Comparison of ENCODE assay signal across 13 cellular contexts in the genomic region with DNA sequence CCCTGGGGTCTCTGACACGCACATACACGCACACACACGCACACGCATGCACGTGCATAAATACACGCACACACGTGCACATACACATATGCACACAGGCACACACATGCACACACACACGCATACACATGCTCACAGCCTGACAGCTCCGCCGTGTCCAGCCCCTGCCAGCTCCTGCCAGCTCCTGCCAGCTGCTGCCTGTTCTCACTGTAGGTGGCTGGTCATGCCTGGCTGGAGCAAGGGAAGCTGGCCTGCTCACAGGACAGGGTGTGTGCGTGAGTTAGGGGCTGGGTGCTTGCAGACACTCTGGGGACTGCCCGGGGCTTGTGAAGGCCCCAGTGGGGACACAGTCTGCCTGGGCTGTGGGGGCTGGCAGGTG. TPM values are rescaled to one million over a fixed set of nuclear protein-coding genes. Genes with fewer than 3 reads are reported as not detected.
DNase-seq lines count a peak whose midpoint lies in the region; ATAC-seq and TF ChIP-seq lines count a peak whose summit lies in the region.
"Had no signal": no experiment of that assay in that cellular context is flagged by ENCODE, and none has a peak within 500 bp of the region (broad histone marks: within the 10 kb centered on the region; RNA-seq: fewer than 3 reads in every experiment).

No MANE protein-coding gene starts in this region.

- H3K9me3 ChIP-seq in SK-N-MC (ENCODE audit: low read depth, low read length) (no peaks in the 10 kb centered on the region), neuronal stem cell (replicated peaks in 1 of 2; ENCODE audit: control insufficient read depth in 2 of 2, insufficient read depth in 1 of 2, low read depth in 1 of 2, low read length in 2 of 2) (no peaks in the 10 kb centered on the region), uterus (no peaks in the 10 kb centered on the region)
- H3K9me3 ChIP-seq: neutrophil had no signal

- H3K36me3 ChIP-seq in KMS-11 (ENCODE audit: insufficient read depth), result no peaks in the 10 kb centered on the region
- H3K36me3 ChIP-seq in SK-N-MC (ENCODE audit: insufficient read depth, low read length), result no peaks in the 10 kb centered on the region
- H3K36me3 ChIP-seq in neuronal stem cell (replicated peaks in 1 of 2; ENCODE audit: control insufficient read depth in 2 of 2, insufficient read depth in 2 of 2, low read length in 2 of 2), result no peaks in the 10 kb centered on the region
- no peaks in the 10 kb centered on the region for H3K36me3 ChIP-seq in uterus
- H3K36me3 ChIP-seq: neutrophil had no signal

- H3K14ac ChIP-seq in neuronal stem cell (ENCODE audit: low read length), result peak overlapping the region; percentile 21

- TF ChIP-seq CTCF in KMS-11 (conservative IDR thresholded peaks at IDR 0.05; ENCODE audit: low read depth, low read length) (no peak), uterus (IDR thresholded peaks at IDR 0.05) (no peak)

- POLR2A ChIA-PET in activated CD8-positive, alpha-beta T cell treated with anti-CD3 and anti-CD28 coated beads, Interleukin-2, amount 10 ng/mL, durations not matched to agents 7 days and 5 days (lab: Charles Lee), result no interaction called here

- ATAC-seq in activated CD8-positive, alpha-beta T cell treated with anti-CD3 and anti-CD28 coated beads, Interleukin-2, amount 10 ng/mL, durations not matched to agents 7 days and 5 days, result no peak
- no peak for ATAC-seq in HG03025 (IDR thresholded peaks at IDR 0.05; ENCODE audit: low FRiP score, unreplicated experiment)
- ATAC-seq in GM19324 (IDR thresholded peaks at IDR 0.05; ENCODE audit: low FRiP score, unreplicated experiment), result no peak

- peak overlapping the region; percentile 48 for H3K18ac ChIP-seq in neuronal stem cell (ENCODE audit: low read length)

- no peak overlapping the region for H2BK15ac ChIP-seq in neuronal stem cell (ENCODE audit: low read length)

- H3K4me1 Mint-ChIP-seq in activated CD8-positive, alpha-beta T cell treated with anti-CD3 and anti-CD28 coated beads, Interleukin-2, amount 10 ng/mL, durations not matched to agents 7 days and 5 days (ENCODE audit: low read depth), result no peaks in the 10 kb centered on the region

- H2BK12ac ChIP-seq in neuronal stem cell (ENCODE audit: low read length), result no peak overlapping the region

- H4K8ac ChIP-seq in neuronal stem cell (ENCODE audit: low read depth, low read length), result no peak overlapping the region

- no peaks in the 10 kb centered on the region for H3K36me3 Mint-ChIP-seq in activated CD8-positive, alpha-beta T cell treated with anti-CD3 and anti-CD28 coated beads, Interleukin-2, amount 10 ng/mL, durations not matched to agents 7 days and 5 days (ENCODE audit: low read depth)

- DNase-seq in COLO668 (lab: John Stamatoyannopoulos, UW; ENCODE audit: unreplicated experiment) (peak; percentile 63), SK-N-MC (ENCODE audit: low read depth, low spot score) (no peak), neuronal stem cell (ENCODE audit: low spot score) (no peak), uterus (no peak)
- DNase-seq in activated CD8-positive, alpha-beta T cell treated with anti-CD3 and anti-CD28 coated beads, Interleukin-2, amount 10 ng/mL, durations not matched to agents 7 days and 5 days, result no peak
- DNase-seq: amniotic stem cell had no signal

- peak overlapping the region; percentile 53 for H2BK5ac ChIP-seq in neuronal stem cell (ENCODE audit: low read length)

- H3K27ac Mint-ChIP-seq in activated CD8-positive, alpha-beta T cell treated with anti-CD3 and anti-CD28 coated beads, Interleukin-2, amount 10 ng/mL, durations not matched to agents 7 days and 5 days, result no peak overlapping the region

- H3K27me3 Mint-ChIP-seq in activated CD8-positive, alpha-beta T cell treated with anti-CD3 and anti-CD28 coated beads, Interleukin-2, amount 10 ng/mL, durations not matched to agents 7 days and 5 days (ENCODE audit: low read depth), result no peaks in the 10 kb centered on the region

- H4K91ac ChIP-seq in neuronal stem cell (ENCODE audit: low read depth, low read length, poor library complexity), result no peak overlapping the region

- H4K20me1 ChIP-seq in KMS-11 (ENCODE audit: insufficient read depth), result no peaks in the 10 kb centered on the region

- H3K9ac ChIP-seq in KMS-11 (no peak overlapping the region), SK-N-MC (ENCODE audit: insufficient read length) (no peak overlapping the region), neuronal stem cell (ENCODE audit: low read depth, low read length, poor library complexity) (peak overlapping the region; percentile 72)

- H2AK5ac ChIP-seq in neuronal stem cell (ENCODE audit: low read depth, low read length), result no peak overlapping the region

- no peak overlapping the region for H2AFZ ChIP-seq in KMS-11 (ENCODE audit: low read depth)
- no peak overlapping the region for H2AFZ ChIP-seq in neuronal stem cell (ENCODE audit: low read length)

- peak overlapping the region; percentile 97 for H3K23ac ChIP-seq in neuronal stem cell (ENCODE audit: low read depth, low read length, poor library complexity)

- H3K4me3 ChIP-seq in KMS-11 (IDR thresholded peaks at IDR 0.05; ENCODE audit: insufficient read depth, low read depth, low read length), result no peak overlapping the region
- H3K4me3 ChIP-seq in SK-N-MC, result peak overlapping the region; percentile 60
- peak overlapping the region in 1 of 2 donors; percentile 0 for H3K4me3 ChIP-seq in neuronal stem cell (ENCODE audit: low read length in 2 of 2)
- H3K4me3 ChIP-seq in uterus, result no peak overlapping the region
- H3K4me3 ChIP-seq: skin epidermis had no signal

- H3K4me2 ChIP-seq in KMS-11 (peak overlapping the region; percentile 5; the same call in 1 of the 2 replicates), neuronal stem cell (ENCODE audit: insufficient read depth, low read length, poor library complexity, severe bottlenecking) (no peak overlapping the region)

- peaks cover 60% of the 10 kb centered on the region for H3K27me3 ChIP-seq in KMS-11 (ENCODE audit: insufficient read depth, low read depth)
- H3K27me3 ChIP-seq in neuronal stem cell (ENCODE audit: control insufficient read depth in 3 of 3, insufficient read depth in 3 of 3, low read depth in 1 of 3, low read length in 3 of 3), result peaks cover 0 to 45% (median 0%) of the 10 kb centered on the region in 3 experiments
- no peaks in the 10 kb centered on the region for H3K27me3 ChIP-seq in uterus
- H3K27me3 ChIP-seq: neutrophil had no signal

- H3K4ac ChIP-seq in neuronal stem cell (ENCODE audit: low read length), result peak overlapping the region; percentile 23

- H3K79me2 ChIP-seq in KMS-11 (ENCODE audit: insufficient read depth, low read depth), result no peaks in the 10 kb centered on the region

- CTCF ChIA-PET in activated CD8-positive, alpha-beta T cell treated with anti-CD3 and anti-CD28 coated beads, Interleukin-2, amount 10 ng/mL, durations not matched to agents 7 days and 5 days (lab: Charles Lee), result no interaction called here

- no peak overlapping the region for H2BK120ac ChIP-seq in neuronal stem cell (ENCODE audit: low read depth, low read length)

- H3K27ac ChIP-seq in KMS-11 (no peak overlapping the region), SK-N-MC (peak overlapping the region; percentile 63), neuronal stem cell (replicated peaks; ENCODE audit: low read length) (no peak overlapping the region), uterus (no peak overlapping the region)
- H3K27ac ChIP-seq: neutrophil had no signal

- H3K9me3 Mint-ChIP-seq in activated CD8-positive, alpha-beta T cell treated with anti-CD3 and anti-CD28 coated beads, Interleukin-2, amount 10 ng/mL, durations not matched to agents 7 days and 5 days (ENCODE audit: insufficient read depth), result no peaks in the 10 kb centered on the region

- WGBS in neuronal stem cell (ENCODE audit: extremely low coverage in 2 of 2, insufficient read length in 2 of 2, insufficient replicate concordance in 1 of 2), 2 donors, result no CpG with 5 or more reads among the region's 12 CpGs

- no peak overlapping the region for H3K4me3 Mint-ChIP-seq in activated CD8-positive, alpha-beta T cell treated with anti-CD3 and anti-CD28 coated beads, Interleukin-2, amount 10 ng/mL, durations not matched to agents 7 days and 5 days

- intact Hi-C loops in uterus (cut with DNase I; ENCODE audit: low total_unique reads), result no loop called here

- peaks cover 20% of the 10 kb centered on the region for H3K4me1 ChIP-seq in KMS-11 (ENCODE audit: low read depth, poor library complexity, severe bottlenecking)
- peaks cover 4 to 21% of the 10 kb centered on the region in 2 donors for H3K4me1 ChIP-seq in neuronal stem cell (ENCODE audit: control insufficient read depth in 2 of 2, insufficient read depth in 1 of 2, low read depth in 1 of 2, low read length in 2 of 2)
- H3K4me1 ChIP-seq in uterus, result no peaks in the 10 kb centered on the region

- no peak for TF ChIP-seq POLR2A in uterus (IDR thresholded peaks at IDR 0.05)

- peaks cover 14% of the 10 kb centered on the region for H3K79me1 ChIP-seq in neuronal stem cell (ENCODE audit: low read depth, low read length)

RNA-seq across cellular contexts. Expression of gene PLCH2, which starts 4.9 kb away (rescaled TPM):
- 4.2 TPM for polyA plus RNA-seq in neuronal stem cell (2013, experiment 1 of 2)
- 4.0 TPM for polyA plus RNA-seq in neuronal stem cell (2013, experiment 2 of 2)
- total RNA-seq in activated CD8-positive, alpha-beta T cell treated with anti-CD3 and anti-CD28 coated beads, Interleukin-2, amount 10 ng/mL, durations not matched to agents 7 days and 5 days, result 10 to 100 TPM in 1 of 2 experiments, 1 to 10 TPM in 1; 9.8 to 11.8 TPM
- 1 to 10 TPM in 1 of 4 donors, under 1 TPM in 1, not detected in 2; 0.21 to 3.0 TPM for total RNA-seq in uterus

RNA-seq across cellular contexts. Expression of gene PANK4, which starts 45.4 kb away (rescaled TPM):
- 23.5 TPM for polyA plus RNA-seq in neuronal stem cell (2013, experiment 1 of 2)
- 22.7 TPM for polyA plus RNA-seq in neuronal stem cell (2013, experiment 2 of 2)
- 10 to 100 TPM; 55.9 to 66.8 TPM for total RNA-seq in activated CD8-positive, alpha-beta T cell treated with anti-CD3 and anti-CD28 coated beads, Interleukin-2, amount 10 ng/mL, durations not matched to agents 7 days and 5 days
- total RNA-seq in uterus, result 10 to 100 TPM; 29.2 to 43.9 (median 33.6) TPM

RNA-seq across cellular contexts. Expression of gene HES5, which starts 49.1 kb away (rescaled TPM):
- polyA plus RNA-seq in neuronal stem cell (2013, experiment 1 of 2), result 208 TPM
- polyA plus RNA-seq in neuronal stem cell (2013, experiment 2 of 2), result 209 TPM
- total RNA-seq in activated CD8-positive, alpha-beta T cell treated with anti-CD3 and anti-CD28 coated beads, Interleukin-2, amount 10 ng/mL, durations not matched to agents 7 days and 5 days, result not detected
- total RNA-seq in uterus, result 1 to 10 TPM in 2 of 4 donors, under 1 TPM in 1, not detected in 1; 0.34 to 2.8 (median 1.8) TPM
- total RNA-seq: G401 had no signal
- polyA plus RNA-seq: BJ had no signal
